Comparison of ENCODE assay signal across 20 cellular contexts in the genomic region with DNA sequence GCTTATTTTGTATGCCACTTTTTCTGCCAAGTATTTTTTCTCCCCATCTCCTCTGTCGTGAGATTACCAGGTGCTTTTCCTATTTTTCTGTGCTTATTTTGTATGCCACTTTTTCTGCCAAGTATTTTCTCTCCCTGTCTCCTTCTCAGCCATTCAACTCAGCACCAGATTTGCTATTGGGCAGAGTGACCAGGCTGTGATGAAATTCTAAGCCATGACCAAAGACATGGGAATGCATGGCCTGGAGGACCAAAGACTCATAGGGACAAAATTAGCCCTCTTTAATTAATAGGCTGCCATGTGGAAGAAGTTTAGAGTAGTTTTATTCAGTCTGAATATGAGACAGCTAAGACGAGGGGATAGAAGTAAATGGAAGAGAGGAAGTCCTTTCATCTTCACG.
DNase-seq lines count a peak whose midpoint lies in the region; ATAC-seq and TF ChIP-seq lines count a peak whose summit lies in the region.
"Had no signal": no experiment of that assay in that cellular context is flagged by ENCODE, and none has a peak within 500 bp of the region (broad histone marks: within the 10 kb centered on the region; RNA-seq: fewer than 3 reads in every experiment).

No MANE protein-coding gene starts in this region.

- H3K4me1 ChIP-seq in right atrium auricular region: peaks cover 0 to 8% of the 10 kb centered on the region in 2 donors
- H3K4me1 ChIP-seq: esophagus muscularis mucosa, upper lobe of right lung had no signal

- no peaks in the 10 kb centered on the region for H3K27me3 ChIP-seq in right atrium auricular region
- H3K27me3 ChIP-seq: esophagus muscularis mucosa, upper lobe of right lung had no signal

- peaks cover 3% of the 10 kb centered on the region for H3K27me3 Mint-ChIP-seq in nephron (ENCODE audit: low read depth)

- TF ChIP-seq CTCF in right atrium auricular region (IDR thresholded peaks at IDR 0.05): no peak
- no peak for TF ChIP-seq CTCF in epithelial cell of esophagus (IDR thresholded peaks at IDR 0.05; ENCODE audit: insufficient read depth, low read depth, low read length, missing control alignments)
- no peak for TF ChIP-seq CTCF in nephron (IDR thresholded peaks at IDR 0.05; ENCODE audit: unreplicated experiment in 3 of 3)

- peaks cover 2% of the 10 kb centered on the region for H3K9me3 Mint-ChIP-seq in nephron

- no peak overlapping the region for H3K27ac ChIP-seq in right atrium auricular region
- H3K27ac ChIP-seq: BLaER1 treated with 17β-estradiol and CSF1 and Interleukin-3, amounts not matched to agents 10 nM and 100 nM; upper lobe of right lung had no signal

- DNase-seq in Right ventricle myocardium inferior (ENCODE audit: missing footprints) (no peak), right atrium auricular region (ENCODE audit: low spot score) (no peak), epithelial cell of esophagus (ENCODE audit: low read depth) (peak; percentile 37), LoVo (ENCODE audit: low spot score) (no peak), NCI-H2029 (lab: John Stamatoyannopoulos, UW) (no peak)
- no peak for DNase-seq in stimulated activated CD4-positive, alpha-beta T cell treated with anti-CD3 and anti-CD28 coated beads, Interleukin-4, amount 100 ng/mL, for 1 hour
- DNase-seq: 8988T; activated CD4-positive, alpha-beta T cell treated with anti-CD3 and anti-CD28 coated beads, Interleukin-2, amount 50 U/mL, for 4 hours; activated gamma-delta T cell treated with Interleukin-2 at 50 U/mL for 16 hours; amniotic stem cell; KBM-7; NCI-H187 treated with DMSO at 0.1 percent for 48 hours; nephron progenitor cell; SK-N-SH; upper lobe of right lung had no signal

- no peaks in the 10 kb centered on the region for H3K36me3 Mint-ChIP-seq in nephron (ENCODE audit: low read depth)

- no peaks in the 10 kb centered on the region for H3K36me3 ChIP-seq in right atrium auricular region
- H3K36me3 ChIP-seq: BLaER1 treated with 17β-estradiol and CSF1 and Interleukin-3, amounts not matched to agents 10 nM and 100 nM; esophagus muscularis mucosa; upper lobe of right lung had no signal

- H3K4me3 Mint-ChIP-seq in nephron: no peak overlapping the region
- H3K4me3 Mint-ChIP-seq: GM23338, nephron progenitor cell had no signal

- intact Hi-C loops in Right ventricle myocardium inferior (cut with DNase I): no loop called here

- H3K4me1 Mint-ChIP-seq in nephron: peaks cover 7% of the 10 kb centered on the region
- H3K4me1 Mint-ChIP-seq: GM23338, nephron progenitor cell had no signal

- no peaks in the 10 kb centered on the region for H3K9me3 ChIP-seq in right atrium auricular region
- H3K9me3 ChIP-seq: esophagus muscularis mucosa, SK-N-SH, upper lobe of right lung had no signal

- ATAC-seq in Right ventricle myocardium inferior (peak; percentile 80), GM19452 (IDR thresholded peaks at IDR 0.05; ENCODE audit: unreplicated experiment) (no peak)
- ATAC-seq: GM23338 had no signal

- H3K27ac Mint-ChIP-seq in nephron: peak overlapping the region in 2 of 3 experiments; percentile 4 to 53
- H3K27ac Mint-ChIP-seq: GM23338, nephron progenitor cell had no signal

- H3K4me3 ChIP-seq in right atrium auricular region (no peak overlapping the region), epithelial cell of esophagus (ENCODE audit: low read length) (no peak overlapping the region)
- H3K4me3 ChIP-seq: BLaER1 treated with 17β-estradiol and CSF1 and Interleukin-3, amounts not matched to agents 10 nM and 100 nM; esophagus muscularis mucosa; GM23338; upper lobe of right lung had no signal
